In genomic region chr1:23098463-23099170, GRCh38 we compare ENCODE assay signal across 8 cellular contexts.
DNase-seq lines count a peak whose midpoint lies in the region; ATAC-seq, FAIRE-seq and TF ChIP-seq lines count a peak whose summit lies in the region.

No MANE protein-coding gene starts in this region.

- TF ChIP-seq CTCF in WERI-Rb-1 (IDR thresholded peaks at IDR 0.05; ENCODE audit: low read depth, low read length): peak; percentile 91
- TF ChIP-seq CTCF in bronchial epithelial cell (IDR thresholded peaks at IDR 0.05; ENCODE audit: insufficient read depth, low read length, severe bottlenecking): peak; percentile 94

- no peak for TF ChIP-seq POLR2A in GM12891 (IDR thresholded peaks at IDR 0.05; ENCODE audit: low read depth, low read length)

- peak; percentile 62 for DNase-seq in A172 (ENCODE audit: low spot score)
- no peak for DNase-seq in GM12891 (ENCODE audit: insufficient read length, low spot score)
- DNase-seq in NCI-H2171 treated with DMSO at 0.1 percent for 48 hours (lab: John Stamatoyannopoulos, UW): peak; percentile 77
- DNase-seq in WERI-Rb-1: peak; percentile 52
- peak; percentile 68 for DNase-seq in bronchial epithelial cell (ENCODE audit: low read depth)
- peak; percentile 78 for DNase-seq in islet precursor cell
- DNase-seq in stimulated activated CD4-positive, alpha-beta T cell treated with anti-CD3 and anti-CD28 coated beads, Interleukin-1b, Interleukin-23, amount 100 ng/mL, for 1 hour (ENCODE audit: low read depth in 2 of 2): peak; percentile 24 to 28

- no peak for ATAC-seq in GM19395 (IDR thresholded peaks at IDR 0.05; ENCODE audit: unreplicated experiment)

- H3K27me3 ChIP-seq in WERI-Rb-1 (ENCODE audit: insufficient read depth, low read depth, severe bottlenecking) (no peaks in the 10 kb centered on the region), bronchial epithelial cell (ENCODE audit: control insufficient read depth, insufficient read depth, low read length) (no peaks in the 10 kb centered on the region)

- H3K4me3 ChIP-seq in WERI-Rb-1 (ENCODE audit: low read depth, low read length) (no peak overlapping the region), bronchial epithelial cell (ENCODE audit: low read depth, low read length) (no peak overlapping the region)

- peak; percentile 26 for FAIRE-seq in GM12891 (lab: Jason Lieb, UNC)
- no peak for FAIRE-seq in bronchial epithelial cell (lab: Jason Lieb, UNC)

- no peaks in the 10 kb centered on the region for H3K9me3 ChIP-seq in WERI-Rb-1 (ENCODE audit: severe bottlenecking)

- H3K27ac ChIP-seq in WERI-Rb-1: peak overlapping the region; percentile 91

- peaks cover 10% of the 10 kb centered on the region for H3K36me3 ChIP-seq in WERI-Rb-1
- H3K36me3 ChIP-seq in bronchial epithelial cell (ENCODE audit: control insufficient read depth, insufficient read depth, low read length): peaks cover 4% of the 10 kb centered on the region

TF ChIP-seq in GM12891, 5 proteins besides CTCF, POLR2A, EP300 and RAD21:
- TF ChIP-seq SPI1 (IDR thresholded peaks at IDR 0.05; ENCODE audit: low read depth, low read length) (0 out of 2 replicates have a peak, but pooled peaks have one; percentile 20), PAX5 (IDR thresholded peaks at IDR 0.05; ENCODE audit: insufficient read depth, low read length, severe bottlenecking) (no peak)
